ENCODE assay signal across 26 cellular contexts in the genomic region with DNA sequence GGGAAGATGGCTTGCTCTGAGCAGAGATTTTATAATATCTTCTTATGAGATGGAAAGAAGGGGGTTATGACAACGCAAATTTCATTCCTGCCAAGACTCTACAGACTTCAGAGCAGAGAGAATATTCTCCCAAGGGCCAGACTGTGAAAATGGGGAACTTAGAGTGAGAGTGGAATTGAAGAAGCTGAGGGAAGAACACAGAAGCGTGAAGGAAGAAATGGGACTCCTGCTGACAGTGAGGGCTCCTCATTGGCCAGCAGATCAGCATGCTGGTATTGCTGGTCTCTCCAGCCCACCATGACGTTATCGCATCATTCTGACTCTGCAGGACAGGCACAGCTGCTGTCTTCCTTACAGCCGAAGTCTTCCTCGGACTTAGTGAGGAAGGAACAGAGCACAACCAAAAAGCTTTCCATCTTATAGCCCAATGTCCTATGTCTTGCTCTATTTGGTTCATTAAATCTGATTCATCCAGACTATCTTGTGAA. TPM values are rescaled to one million over a fixed set of nuclear protein-coding genes. Genes with fewer than 3 reads are reported as not detected.
DNase-seq lines count a peak whose midpoint lies in the region; ATAC-seq and TF ChIP-seq lines count a peak whose summit lies in the region.
"Had no signal": no experiment of that assay in that cellular context is flagged by ENCODE, and none has a peak within 500 bp of the region (broad histone marks: within the 10 kb centered on the region; RNA-seq: fewer than 3 reads in every experiment).

No MANE protein-coding gene starts in this region.

- H2AFZ ChIP-seq in OCI-LY3 (ENCODE audit: low read depth, low read length), result no peak overlapping the region
- H2AFZ ChIP-seq in hepatocyte, result no peak overlapping the region

- no peak for TF ChIP-seq POLR2A in transverse colon (IDR thresholded peaks at IDR 0.05)

- no peaks in the 10 kb centered on the region for H3K79me2 ChIP-seq in OCI-LY3 (ENCODE audit: low read length)
- no peaks in the 10 kb centered on the region for H3K79me2 ChIP-seq in hepatocyte

- H3K27me3 ChIP-seq in OCI-LY3 (ENCODE audit: low read depth, low read length) (peaks cover 14% of the 10 kb centered on the region), hepatocyte (no peaks in the 10 kb centered on the region), transverse colon (no peaks in the 10 kb centered on the region)
- H3K27me3 ChIP-seq: upper lobe of left lung had no signal

- peak overlapping the region; percentile 18; the same call in 1 of the 2 replicates for H3K9ac ChIP-seq in OCI-LY3 (ENCODE audit: low read length)

- H3K9me3 ChIP-seq in OCI-LY3 (ENCODE audit: insufficient read depth, low read length), result peaks cover 18% of the 10 kb centered on the region
- no peaks in the 10 kb centered on the region for H3K9me3 ChIP-seq in hepatocyte (ENCODE audit: low read depth)
- peaks cover 13 to 17% of the 10 kb centered on the region in 2 donors for H3K9me3 ChIP-seq in transverse colon
- H3K9me3 ChIP-seq: BE2C had no signal

- intact Hi-C loops in transverse colon (cut with DNase I; ENCODE audit: low total_unique reads), result no loop called here
- intact Hi-C loops in sciatic nerve (cut with DNase I), result no loop called here

- WGBS in hepatocyte (ENCODE audit: low lambda C conversion rate, missing lambda C conversion rate), result 83% methylated on average over 6 of the region's 6 CpGs
- 68 to 69% methylated on average over 6 of the region's 6 CpGs for WGBS in transverse colon (ENCODE audit: low coverage in 1 of 2), 2 donors

- ATAC-seq in sciatic nerve, result no peak
- no peak for ATAC-seq in GM21367 (IDR thresholded peaks at IDR 0.05; ENCODE audit: unreplicated experiment)
- no peak for ATAC-seq in GM18870 (IDR thresholded peaks at IDR 0.05; ENCODE audit: unreplicated experiment)
- ATAC-seq: K562; naive thymus-derived CD4-positive, alpha-beta T cell had no signal

- peak overlapping the region; percentile 46; the same call in 1 of the 2 replicates for H3K4me3 ChIP-seq in OCI-LY3 (ENCODE audit: low read length)
- no peak overlapping the region for H3K4me3 ChIP-seq in hepatocyte
- H3K4me3 ChIP-seq in transverse colon, result no peak overlapping the region
- H3K4me3 ChIP-seq: coronary artery, K562, upper lobe of left lung had no signal

- TF ChIP-seq EP300 in transverse colon (IDR thresholded peaks at IDR 0.05; ENCODE audit: low read depth), result no peak

- peak; percentile 56 for DNase-seq in SKM-1 (lab: John Stamatoyannopoulos, UW; ENCODE audit: unreplicated experiment)
- DNase-seq in SKM-1 treated with dmso at 0.1 percent for 144 hours (lab: John Stamatoyannopoulos, UW; ENCODE audit: unreplicated experiment), result no peak
- DNase-seq in hepatocyte (ENCODE audit: low spot score), result no peak
- DNase-seq in transverse colon, result no peak
- DNase-seq in sciatic nerve (ENCODE audit: low spot score), result no peak
- DNase-seq: activated CD4-positive, alpha-beta memory T cell treated with anti-CD3 and anti-CD28 coated beads for 36 hours; activated CD4-positive, CD25-positive, alpha-beta regulatory T cell; activated gamma-delta T cell treated with Interleukin-2 at 50 U/mL for 16 hours; activated T-cell treated with anti-CD3 and anti-CD28 coated beads for 4 hours; BE2C; Caco-2; H9; mesendoderm; naive thymus-derived CD4-positive, alpha-beta T cell; NCI-H187; retina; stimulated activated CD4-positive, alpha-beta T cell treated with anti-CD3 and anti-CD28 coated beads, Interleukin-4, amount 100 ng/mL, for 4 hours; upper lobe of left lung had no signal

- H4K20me1 ChIP-seq in OCI-LY3 (ENCODE audit: insufficient read depth, low read length), result no peaks in the 10 kb centered on the region
- no peaks in the 10 kb centered on the region for H4K20me1 ChIP-seq in hepatocyte (ENCODE audit: insufficient read depth, poor library complexity, severe bottlenecking)

- H3K4me2 ChIP-seq in OCI-LY3 (ENCODE audit: low read length) (peak overlapping the region; percentile 72), hepatocyte (no peak overlapping the region)

- no peak for TF ChIP-seq CTCF in OCI-LY3 (IDR thresholded peaks at IDR 0.05; ENCODE audit: low read depth, low read length)
- no peak for TF ChIP-seq CTCF in hepatocyte (IDR thresholded peaks at IDR 0.05; ENCODE audit: poor library complexity)
- peak in 1 of 5 experiments; percentile 3 for TF ChIP-seq CTCF in transverse colon (IDR thresholded peaks at IDR 0.05)

- H3K9me2 ChIP-seq in hepatocyte (replicated peaks; ENCODE audit: insufficient read depth), result no peaks in the 10 kb centered on the region

- in situ Hi-C loops in transverse colon (cut with MboI; ENCODE audit: low pct_ligation_motif_present in 1 of 4, low pct_unique_long_range_greater_than_20kb in 1 of 4, low sequenced_read_pairs in 3 of 4), result no loop called here

- H3K36me3 ChIP-seq in OCI-LY3 (replicated peaks; ENCODE audit: low read depth, low read length) (peaks cover 14% of the 10 kb centered on the region), hepatocyte (replicated peaks; ENCODE audit: insufficient read depth, low read depth) (no peaks in the 10 kb centered on the region), transverse colon (no peaks in the 10 kb centered on the region)
- H3K36me3 ChIP-seq: BE2C, upper lobe of left lung had no signal

- H3K27ac ChIP-seq in OCI-LY3 (ENCODE audit: low read length) (peak overlapping the region; percentile 46; the same call in 1 of the 2 replicates), hepatocyte (peak overlapping the region; percentile 50), transverse colon (peak overlapping the region; percentile 70 to 81 (median 72))
- H3K27ac ChIP-seq: coronary artery, upper lobe of left lung had no signal

- H3K4me1 ChIP-seq in OCI-LY3 (ENCODE audit: low read length) (peaks cover 43% of the 10 kb centered on the region), hepatocyte (ENCODE audit: insufficient read depth) (peaks cover 3% of the 10 kb centered on the region), transverse colon (peaks cover 10 to 57% (median 20%) of the 10 kb centered on the region in 4 donors)
- H3K4me1 ChIP-seq: BE2C, Caco-2, upper lobe of left lung had no signal

RNA-seq across cellular contexts. Expression of gene CCL4, which starts 24.3 kb away (rescaled TPM):
- 1.8 and 5.8 TPM in 2 replicates for total RNA-seq in hepatocyte
- 9.4 and 21.1 TPM in 2 replicates for polyA plus RNA-seq in hepatocyte
- 10 to 100 TPM in 1 of 4 donors, 1 to 10 TPM in 1, not detected in 2; 4.2 to 10.8 TPM for total RNA-seq in transverse colon
- 39.5 TPM for total RNA-seq in sciatic nerve
- total RNA-seq: A172, Caco-2, Daoy, fibroblast of lung, H9 had no signal
- polyA plus RNA-seq: fibroblast of lung, K562 had no signal

RNA-seq across cellular contexts. Expression of gene CCL3, which starts 38.0 kb away (rescaled TPM):
- 9.2 and 12.7 TPM in 2 replicates for total RNA-seq in hepatocyte
- 17.0 and 22.2 TPM in 2 replicates for polyA plus RNA-seq in hepatocyte
- total RNA-seq in transverse colon, result 1 to 10 TPM in 2 of 4 donors, not detected in 2; 1.1 to 4.4 TPM
- total RNA-seq in sciatic nerve, result 39.9 TPM
- total RNA-seq: A172, Caco-2, fibroblast of lung, H9 had no signal
- polyA plus RNA-seq: fibroblast of lung; K562; naive thymus-derived CD4-positive, alpha-beta T cell had no signal

RNA-seq across cellular contexts. Expression of gene TBC1D3B, which starts 48.5 kb away (rescaled TPM):
- total RNA-seq in hepatocyte (2.0 TPM in 1 of 2 replicates, not detected in the other), transverse colon (10 to 100 TPM in 1 of 4 donors, 1 to 10 TPM in 1, not detected in 2; 5.2 to 12.1 TPM), sciatic nerve (8.9 TPM)
- polyA plus RNA-seq in hepatocyte, result 4.7 and 7.8 TPM in 2 replicates
- total RNA-seq: Daoy had no signal
- polyA plus RNA-seq: K562; naive thymus-derived CD4-positive, alpha-beta T cell had no signal
